Comparison of ENCODE assay signal across 19 cellular contexts in genomic region chr20:35398660-35399144, GRCh38. TPM values are rescaled to one million over a fixed set of nuclear protein-coding genes. Genes with fewer than 3 reads are reported as not detected.
DNase-seq lines count a peak whose midpoint lies in the region; ATAC-seq and TF ChIP-seq lines count a peak whose summit lies in the region.
"Had no signal": no experiment of that assay in that cellular context is flagged by ENCODE, and none has a peak within 500 bp of the region (broad histone marks: within the 10 kb centered on the region; RNA-seq: fewer than 3 reads in every experiment).

No MANE protein-coding gene starts in this region.

- DNase-seq in HFFc6 = no peak
- DNase-seq in caudate nucleus (lab: John Stamatoyannopoulos, UW) = no peak
- peak; percentile 29 for DNase-seq in hepatic stellate cell (ENCODE audit: low spot score)
- DNase-seq in PC-3 = no peak
- no peak for DNase-seq in activated T-helper 1 cell treated with anti-CD3 and anti-CD28 coated beads, Interleukin-12 subunit alpha, Interleukin-12 subunit beta, Interleukin-2, Interleukin-4 antibody, amounts not matched to agents 30 ng/mL and 10 ng/mL and 1 ng/mL, durations not matched to agents 14 hours and 24 hours and 36 hours (ENCODE audit: low spot score)
- DNase-seq: activated CD4-positive, CD25-positive, alpha-beta regulatory T cell; activated CD8-positive, alpha-beta memory T cell treated with anti-CD3 and anti-CD28 coated beads, Interleukin-2, amount 50 U/mL, for 4 hours; CD4-positive, CD25-positive, alpha-beta regulatory T cell; cerebellar nuclear complex; DND-41; H9; MV-4-11; NCI-H2107; occipital lobe; stimulated activated naive CD8-positive, alpha-beta T cell treated with anti-CD3 and anti-CD28 coated beads, Interleukin-15, amount 100 ng/mL, for 72 hours had no signal

- TF ChIP-seq POLR2A in GM18505 (IDR thresholded peaks at IDR 0.05; ENCODE audit: borderline replicate concordance, extremely low read depth, insufficient read depth, insufficient read length) = no peak

- H3K9me3 Mint-ChIP-seq in HFFc6 = no peaks in the 10 kb centered on the region
- H3K9me3 Mint-ChIP-seq in activated T-helper 1 cell treated with anti-CD3 and anti-CD28 coated beads, Interleukin-12 subunit alpha, Interleukin-12 subunit beta, Interleukin-2, Interleukin-4 antibody, amounts not matched to agents 30 ng/mL and 10 ng/mL and 1 ng/mL, durations not matched to agents 14 hours and 24 hours and 36 hours = no peaks in the 10 kb centered on the region
- H3K9me3 Mint-ChIP-seq: activated naive CD4-positive, alpha-beta T cell treated with anti-CD3 and anti-CD28 coated beads, Interleukin-2, amount 50 U/mL, for 72 hours; CD4-positive, CD25-positive, alpha-beta regulatory T cell; H9; stimulated activated naive CD8-positive, alpha-beta T cell treated with anti-CD3 and anti-CD28 coated beads, Interleukin-15, amount 100 ng/mL, for 72 hours had no signal

- H3K4me1 ChIP-seq in skeletal muscle satellite cell (ENCODE audit: control insufficient read depth, insufficient read depth, low read length) (peaks cover 29% of the 10 kb centered on the region), PC-3 (ENCODE audit: insufficient read depth, low read length) (no peaks in the 10 kb centered on the region)

- no peak overlapping the region for H2AFZ ChIP-seq in PC-3 (ENCODE audit: low read length)

- peak overlapping the region; percentile 35 for H3K4me2 ChIP-seq in skeletal muscle satellite cell (ENCODE audit: low read length)
- no peak overlapping the region for H3K4me2 ChIP-seq in PC-3 (ENCODE audit: low read length)

- no peaks in the 10 kb centered on the region for H3K9me2 ChIP-seq in PC-3 (replicated peaks; ENCODE audit: low read length)

- H3K27me3 ChIP-seq in skeletal muscle satellite cell (ENCODE audit: control insufficient read depth, insufficient read depth, low read length) (no peaks in the 10 kb centered on the region), PC-3 (ENCODE audit: low read length) (no peaks in the 10 kb centered on the region)

- H3K27me3 Mint-ChIP-seq in HFFc6 (ENCODE audit: insufficient read depth) = no peaks in the 10 kb centered on the region; the same call in 1 of the 2 replicates
- no peaks in the 10 kb centered on the region for H3K27me3 Mint-ChIP-seq in activated T-helper 1 cell treated with anti-CD3 and anti-CD28 coated beads, Interleukin-12 subunit alpha, Interleukin-12 subunit beta, Interleukin-2, Interleukin-4 antibody, amounts not matched to agents 30 ng/mL and 10 ng/mL and 1 ng/mL, durations not matched to agents 14 hours and 24 hours and 36 hours (ENCODE audit: insufficient read depth)
- H3K27me3 Mint-ChIP-seq: CD4-positive, CD25-positive, alpha-beta regulatory T cell; stimulated activated naive CD8-positive, alpha-beta T cell treated with anti-CD3 and anti-CD28 coated beads, Interleukin-15, amount 100 ng/mL, for 72 hours had no signal

- H3K4me3 Mint-ChIP-seq in HFFc6 = peak overlapping the region; percentile 31; the same call in 1 of the 2 replicates
- H3K4me3 Mint-ChIP-seq in activated T-helper 1 cell treated with anti-CD3 and anti-CD28 coated beads, Interleukin-12 subunit alpha, Interleukin-12 subunit beta, Interleukin-2, Interleukin-4 antibody, amounts not matched to agents 30 ng/mL and 10 ng/mL and 1 ng/mL, durations not matched to agents 14 hours and 24 hours and 36 hours = no peak overlapping the region
- H3K4me3 Mint-ChIP-seq: CD4-positive, CD25-positive, alpha-beta regulatory T cell; H9; stimulated activated naive CD8-positive, alpha-beta T cell treated with anti-CD3 and anti-CD28 coated beads, Interleukin-15, amount 100 ng/mL, for 72 hours had no signal

- ATAC-seq in PC-3 = no peak
- ATAC-seq in HG02759 (IDR thresholded peaks at IDR 0.05; ENCODE audit: unreplicated experiment) = no peak
- no peak for ATAC-seq in GM18505 (IDR thresholded peaks at IDR 0.05; ENCODE audit: unreplicated experiment)
- ATAC-seq: activated naive CD4-positive, alpha-beta T cell treated with anti-CD3 and anti-CD28 coated beads, Interleukin-2, amount 50 U/mL, for 72 hours; stimulated activated naive CD8-positive, alpha-beta T cell treated with anti-CD3 and anti-CD28 coated beads, Interleukin-15, amount 100 ng/mL, for 72 hours had no signal

- TF ChIP-seq CTCF in HFFc6 (IDR thresholded peaks at IDR 0.05) (no peak), PC-3 (conservative IDR thresholded peaks at IDR 0.05; ENCODE audit: low read depth, low read length) (no peak)

- H3K9me3 ChIP-seq in skeletal muscle satellite cell (replicated peaks; ENCODE audit: low read length) (no peaks in the 10 kb centered on the region), PC-3 (ENCODE audit: low read length) (no peaks in the 10 kb centered on the region)

- intact Hi-C loops in PC-3 (cut with micrococcal nuclease) = no loop called here
- intact Hi-C loops in activated T-helper 1 cell treated with anti-CD3 and anti-CD28 coated beads, Interleukin-12 subunit alpha, Interleukin-12 subunit beta, Interleukin-2, Interleukin-4 antibody, amounts not matched to agents 30 ng/mL and 10 ng/mL and 1 ng/mL, durations not matched to agents 14 hours and 24 hours and 36 hours (cut with micrococcal nuclease) = no loop called here

- H3K27ac ChIP-seq in caudate nucleus (ENCODE audit: low read depth, low read length) (peak overlapping the region; percentile 37), PC-3 (ENCODE audit: low read length) (no peak overlapping the region)

- H3K36me3 ChIP-seq in skeletal muscle satellite cell (ENCODE audit: insufficient read depth, low read length) (peaks cover 3% of the 10 kb centered on the region), PC-3 (ENCODE audit: low read depth, low read length) (peaks cover under 1% of the 10 kb centered on the region; the same call in 1 of the 2 replicates)

- peak overlapping the region; percentile 50 for H3K27ac Mint-ChIP-seq in HFFc6
- no peak overlapping the region for H3K27ac Mint-ChIP-seq in activated T-helper 1 cell treated with anti-CD3 and anti-CD28 coated beads, Interleukin-12 subunit alpha, Interleukin-12 subunit beta, Interleukin-2, Interleukin-4 antibody, amounts not matched to agents 30 ng/mL and 10 ng/mL and 1 ng/mL, durations not matched to agents 14 hours and 24 hours and 36 hours
- H3K27ac Mint-ChIP-seq: activated naive CD4-positive, alpha-beta T cell treated with anti-CD3 and anti-CD28 coated beads, Interleukin-2, amount 50 U/mL, for 72 hours; CD4-positive, CD25-positive, alpha-beta regulatory T cell; H9; stimulated activated naive CD8-positive, alpha-beta T cell treated with anti-CD3 and anti-CD28 coated beads, Interleukin-15, amount 100 ng/mL, for 72 hours had no signal

- CTCF ChIA-PET in PC-3 (lab: Charles Lee) = interaction anchor here (0.6 kb wide), 1 partner anchor 39 kb away, joined by 3 read pairs; no protein-coding TSS in a partner anchor

- no peaks in the 10 kb centered on the region for H4K20me1 ChIP-seq in PC-3 (ENCODE audit: low read length)

- BruUV-seq in PC-3 (replicated peaks; lab: Mats Ljungman, UMichigan) = no TSS peak

- H3F3A ChIP-seq in PC-3 (ENCODE audit: low read length, unreplicated experiment) = no peaks in the 10 kb centered on the region

- H3K4me3 ChIP-seq in skeletal muscle satellite cell (ENCODE audit: low read length) (no peak overlapping the region), PC-3 (ENCODE audit: low read length) (no peak overlapping the region)

- H3K4me1 Mint-ChIP-seq in HFFc6 (ENCODE audit: low read depth) = peaks cover 50% of the 10 kb centered on the region
- no peaks in the 10 kb centered on the region for H3K4me1 Mint-ChIP-seq in activated T-helper 1 cell treated with anti-CD3 and anti-CD28 coated beads, Interleukin-12 subunit alpha, Interleukin-12 subunit beta, Interleukin-2, Interleukin-4 antibody, amounts not matched to agents 30 ng/mL and 10 ng/mL and 1 ng/mL, durations not matched to agents 14 hours and 24 hours and 36 hours (ENCODE audit: low read depth)

- POLR2A ChIA-PET in PC-3 (lab: Charles Lee; ENCODE audit: unreplicated experiment) = no interaction called here

- H3K36me3 Mint-ChIP-seq in HFFc6 (ENCODE audit: low read depth) = peaks cover 6% of the 10 kb centered on the region; the same call in 1 of the 2 replicates
- H3K36me3 Mint-ChIP-seq in activated T-helper 1 cell treated with anti-CD3 and anti-CD28 coated beads, Interleukin-12 subunit alpha, Interleukin-12 subunit beta, Interleukin-2, Interleukin-4 antibody, amounts not matched to agents 30 ng/mL and 10 ng/mL and 1 ng/mL, durations not matched to agents 14 hours and 24 hours and 36 hours (ENCODE audit: low read depth) = peaks cover 5% of the 10 kb centered on the region
- H3K36me3 Mint-ChIP-seq: activated naive CD4-positive, alpha-beta T cell treated with anti-CD3 and anti-CD28 coated beads, Interleukin-2, amount 50 U/mL, for 72 hours had no signal

- H3K9ac ChIP-seq in skeletal muscle satellite cell (ENCODE audit: low read depth, low read length) (no peak overlapping the region), PC-3 (ENCODE audit: low read length) (no peak overlapping the region)

- peaks cover 74% of the 10 kb centered on the region for H3K79me2 ChIP-seq in PC-3 (ENCODE audit: low read length)

RNA-seq across cellular contexts. Expression of gene UQCC1, which starts 13.1 kb away (rescaled TPM):
- total RNA-seq in HFFc6 (2021; fragmentation: NEBNext Ultra II Directional; extraction: Animal tissue kit (Norgen Biotek cat#: 25700)) = 10 to 100 TPM; 38.6 to 51.1 (median 46.1) TPM
- 29.3 and 34.2 TPM in 2 replicates for total RNA-seq in skeletal muscle satellite cell (2012; rRNA removed)
- total RNA-seq in PC-3 (2014; rRNA removed) = 36.4 and 38.1 TPM in 2 replicates
- total RNA-seq in activated T-helper 1 cell treated with anti-CD3 and anti-CD28 coated beads, Interleukin-12 subunit alpha, Interleukin-12 subunit beta, Interleukin-2, Interleukin-4 antibody, amounts not matched to agents 30 ng/mL and 10 ng/mL and 1 ng/mL, durations not matched to agents 14 hours and 24 hours and 36 hours = 55.1 and 55.8 TPM in 2 replicates

RNA-seq across cellular contexts. Expression of gene GDF5, which starts 39.3 kb away (rescaled TPM):
- total RNA-seq in HFFc6 (2021; fragmentation: NEBNext Ultra II Directional; extraction: Animal tissue kit (Norgen Biotek cat#: 25700)) = under 1 TPM; 0.20 to 0.47 (median 0.35) TPM
- total RNA-seq in skeletal muscle satellite cell (2012; rRNA removed) = 7.6 and 8.9 TPM in 2 replicates
- not detected in 2 replicates for total RNA-seq in PC-3 (2014; rRNA removed)
- not detected in 2 replicates for total RNA-seq in activated T-helper 1 cell treated with anti-CD3 and anti-CD28 coated beads, Interleukin-12 subunit alpha, Interleukin-12 subunit beta, Interleukin-2, Interleukin-4 antibody, amounts not matched to agents 30 ng/mL and 10 ng/mL and 1 ng/mL, durations not matched to agents 14 hours and 24 hours and 36 hours
- total RNA-seq: CD4-positive, CD25-positive, alpha-beta regulatory T cell; H9 had no signal

RNA-seq across cellular contexts. Expression of gene CEP250, which starts 56.7 kb away (rescaled TPM):
- 10 to 100 TPM; 18.3 to 26.3 (median 22.9) TPM for total RNA-seq in HFFc6 (2021; fragmentation: NEBNext Ultra II Directional; extraction: Animal tissue kit (Norgen Biotek cat#: 25700))
- 17.5 and 18.3 TPM in 2 replicates for total RNA-seq in skeletal muscle satellite cell (2012; rRNA removed)
- 52.5 and 75.0 TPM in 2 replicates for total RNA-seq in PC-3 (2014; rRNA removed)
- total RNA-seq in activated T-helper 1 cell treated with anti-CD3 and anti-CD28 coated beads, Interleukin-12 subunit alpha, Interleukin-12 subunit beta, Interleukin-2, Interleukin-4 antibody, amounts not matched to agents 30 ng/mL and 10 ng/mL and 1 ng/mL, durations not matched to agents 14 hours and 24 hours and 36 hours = 44.4 and 45.6 TPM in 2 replicates
